ENCODE assay signal across 1 cellular context in genomic region chr9:27436234-27436633, GRCh38.
TF ChIP-seq lines count a peak whose summit lies in the region.

No MANE protein-coding gene starts in this region.

TF ChIP-seq in HepG2, 621 proteins besides CTCF, POLR2A, EP300 and RAD21 (continued from another document and continues in another):
- TF ChIP-seq ATF7 (IDR thresholded peaks at IDR 0.05) (peak; percentile 54; the same call in 1 of the 2 replicates), ATF7 (CRISPR knock-in tag; IDR thresholded peaks at IDR 0.05) (no peak), ZNF652 (CRISPR knock-in tag; IDR thresholded peaks at IDR 0.05; ENCODE audit: borderline replicate concordance, low read depth) (peak; percentile 45; the same call in 1 of the 2 replicates), ZNF891 (CRISPR knock-in tag; IDR thresholded peaks at IDR 0.05) (no peak), AHR (CRISPR knock-in tag; IDR thresholded peaks at IDR 0.05) (no peak; the same call in 1 of the 2 replicates), SUZ12 (IDR thresholded peaks at IDR 0.05; ENCODE audit: low read depth, low read length) (no peak), FIP1L1 (IDR thresholded peaks at IDR 0.05; ENCODE audit: borderline replicate concordance, insufficient read depth, low read depth, low read length) (no peak), ISX (CRISPR knock-in tag; conservative IDR thresholded peaks at IDR 0.05) (no peak), NFYC (CRISPR knock-in tag; IDR thresholded peaks at IDR 0.05) (peak; percentile 24; the same call in 1 of the 2 replicates), ZNF34 (CRISPR knock-in tag; IDR thresholded peaks at IDR 0.05; ENCODE audit: borderline replicate concordance) (no peak), NR2F6 (IDR thresholded peaks at IDR 0.05) (peak; percentile 96), NR2F6 (CRISPR knock-in tag; IDR thresholded peaks at IDR 0.05) (peak; percentile 95), MLX (CRISPR knock-in tag; IDR thresholded peaks at IDR 0.05) (peak; percentile 80; the same call in 1 of the 2 replicates), ZNF276 (CRISPR knock-in tag; IDR thresholded peaks at IDR 0.05; ENCODE audit: low read depth) (no peak), ZNF180 (CRISPR knock-in tag; IDR thresholded peaks at IDR 0.05; ENCODE audit: borderline replicate concordance, low read depth) (no peak), ZNF616 (CRISPR knock-in tag; IDR thresholded peaks at IDR 0.05; ENCODE audit: low read depth) (no peak), HNF1A (IDR thresholded peaks at IDR 0.05; ENCODE audit: low read depth) (peak; percentile 43), HNF1A (CRISPR knock-in tag; IDR thresholded peaks at IDR 0.05; ENCODE audit: borderline replicate concordance) (peak; percentile 50; the same call in 1 of the 2 replicates), NCOA5 (CRISPR knock-in tag; IDR thresholded peaks at IDR 0.05) (no peak), ZNF326 (CRISPR knock-in tag; IDR thresholded peaks at IDR 0.05; ENCODE audit: borderline replicate concordance) (no peak), KLF16 (CRISPR knock-in tag; IDR thresholded peaks at IDR 0.05) (peak in 1 of 2 experiments; percentile 89; a peak in 2 of 4 replicates), MNT (IDR thresholded peaks at IDR 0.05) (peak; percentile 21; the same call in 1 of the 2 replicates), ZFP37 (CRISPR knock-in tag; IDR thresholded peaks at IDR 0.05; ENCODE audit: borderline replicate concordance) (no peak), GATAD1 (CRISPR knock-in tag; IDR thresholded peaks at IDR 0.05) (peak; percentile 63), KDM5A (IDR thresholded peaks at IDR 0.05; ENCODE audit: borderline replicate concordance, low read length) (no peak), ZNF224 (CRISPR knock-in tag; IDR thresholded peaks at IDR 0.05) (no peak), ZBTB33 (CRISPR knock-in tag; IDR thresholded peaks at IDR 0.05) (peak; percentile 48; the same call in 1 of the 2 replicates), CBX2 (IDR thresholded peaks at IDR 0.05; ENCODE audit: low read depth, low read length) (no peak), CBX2 (CRISPR knock-in tag; IDR thresholded peaks at IDR 0.05; ENCODE audit: low read depth) (0 out of 2 replicates have a peak, but pooled peaks have one; percentile 32), SCMH1 (CRISPR knock-in tag; IDR thresholded peaks at IDR 0.05; ENCODE audit: borderline replicate concordance) (no peak), ZSCAN9 (CRISPR knock-in tag; IDR thresholded peaks at IDR 0.05; ENCODE audit: borderline replicate concordance) (peak; percentile 73; the same call in 1 of the 2 replicates), ZNF225 (CRISPR knock-in tag; IDR thresholded peaks at IDR 0.05) (no peak), ATF6 (CRISPR knock-in tag; conservative IDR thresholded peaks at IDR 0.05) (no peak), AFF4 (CRISPR knock-in tag; IDR thresholded peaks at IDR 0.05) (no peak), BRF2 (CRISPR knock-in tag; IDR thresholded peaks at IDR 0.05) (0 out of 2 replicates have a peak, but pooled peaks have one; percentile 41), TIGD3 (CRISPR knock-in tag; IDR thresholded peaks at IDR 0.05; ENCODE audit: borderline replicate concordance) (no peak)
